Comparison of ENCODE assay signal across 8 cellular contexts in the genomic region with DNA sequence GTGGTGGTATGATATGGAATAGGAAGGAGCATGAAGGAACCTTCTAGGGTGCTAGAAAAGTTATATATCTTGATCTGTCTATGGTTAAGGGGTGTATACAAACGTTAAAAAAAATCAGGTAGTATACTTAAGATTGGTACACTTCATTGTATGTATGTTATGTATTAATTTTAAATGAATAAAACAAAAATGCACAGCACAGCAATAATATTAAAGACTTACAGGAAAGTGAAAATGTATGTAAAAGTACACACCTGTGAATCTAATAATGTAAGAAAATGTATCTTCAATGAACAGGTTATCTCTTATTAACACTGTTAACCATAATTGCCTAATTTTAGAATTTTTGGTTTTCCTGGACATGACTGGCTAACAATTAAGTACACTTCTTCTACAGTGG.
"Had no signal": no experiment of that assay in that cellular context is flagged by ENCODE, and none has a peak within 500 bp of the region (broad histone marks: within the 10 kb centered on the region; RNA-seq: fewer than 3 reads in every experiment).

No MANE protein-coding gene starts in this region.

- H2AFZ ChIP-seq: GM23338 had no signal

- ATAC-seq: GM23338 had no signal

- H3K27ac ChIP-seq: KMS-11 had no signal

- H3K4me3 Mint-ChIP-seq: GM23338, H9 had no signal

- H3K9ac ChIP-seq: KMS-11 had no signal

- DNase-seq: H9, HCEC 1CT, KBM-7 had no signal

- H3K4me3 ChIP-seq: GM23338 had no signal

- H3K9me3 Mint-ChIP-seq: GM23338, H9 had no signal

- H3K27ac Mint-ChIP-seq: GM23338, H9 had no signal

- H3K4me2 ChIP-seq: GM23338, KMS-11 had no signal

- FAIRE-seq: H1, H54, HTR-8/SVneo had no signal
